In the genomic region with DNA sequence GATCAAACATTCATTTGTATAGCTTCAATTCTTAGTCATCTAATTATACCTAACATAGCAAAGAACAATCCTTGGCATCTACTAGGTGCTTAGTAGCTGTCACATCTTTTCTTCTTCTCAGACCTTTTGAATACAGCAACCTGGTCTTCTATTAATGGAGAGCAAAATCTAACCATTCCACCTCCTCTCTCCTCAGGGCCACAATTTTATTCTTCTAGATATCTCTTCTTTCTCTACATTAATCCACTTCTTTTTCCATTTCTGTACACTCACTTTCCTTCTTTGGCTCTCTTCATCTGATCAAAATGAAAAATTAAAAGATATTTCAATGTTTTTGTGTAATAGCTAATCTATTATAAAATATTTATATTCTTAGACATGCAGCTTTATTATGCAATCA, we compare ENCODE assay signal across 10 cellular contexts. TPM values are rescaled to one million over a fixed set of nuclear protein-coding genes. Genes with fewer than 3 reads are reported as not detected.
DNase-seq lines count a peak whose midpoint lies in the region; ATAC-seq, FAIRE-seq and TF ChIP-seq lines count a peak whose summit lies in the region.
"Had no signal": no experiment of that assay in that cellular context is flagged by ENCODE, and none has a peak within 500 bp of the region (broad histone marks: within the 10 kb centered on the region; RNA-seq: fewer than 3 reads in every experiment).

No MANE protein-coding gene starts in this region.

- H3K27ac ChIP-seq in right lobe of liver: peak overlapping the region; percentile 57 to 84 (median 64)
- H3K27ac ChIP-seq in HepG2 (ENCODE audit: extremely low read length, insufficient read depth, low read length): no peak overlapping the region
- peak overlapping the region; percentile 17 to 86 (median 82) for H3K27ac ChIP-seq in body of pancreas
- H3K27ac ChIP-seq in muscle layer of duodenum (ENCODE audit: low read length): peak overlapping the region; percentile 78
- peak overlapping the region; percentile 92 for H3K27ac ChIP-seq in upper lobe of right lung
- H3K27ac ChIP-seq: brain microvascular endothelial cell had no signal

- TF ChIP-seq POLR2A in right lobe of liver (IDR thresholded peaks at IDR 0.05): no peak
- TF ChIP-seq POLR2A in HepG2 (IDR thresholded peaks at IDR 0.05; ENCODE audit: insufficient read depth in 1 of 2, low read depth in 2 of 2, low read length in 2 of 2): no peak
- no peak for TF ChIP-seq POLR2A in body of pancreas (IDR thresholded peaks at IDR 0.05)

- no peaks in the 10 kb centered on the region for H4K20me1 ChIP-seq in HepG2 (ENCODE audit: insufficient read depth, low read length)

- H3K4me3 ChIP-seq in right lobe of liver: peak overlapping the region in 1 of 3 donors; percentile 14
- H3K4me3 ChIP-seq in HepG2 (replicated peaks in 1 of 3; ENCODE audit: insufficient read depth in 1 of 3, low read depth in 2 of 3, low read length in 3 of 3): no peak overlapping the region
- no peak overlapping the region for H3K4me3 ChIP-seq in body of pancreas
- no peak overlapping the region for H3K4me3 ChIP-seq in muscle layer of duodenum (ENCODE audit: low read depth in 1 of 2, low read length in 2 of 2)
- peak overlapping the region; percentile 23 for H3K4me3 ChIP-seq in upper lobe of right lung

- H3K27me3 ChIP-seq in right lobe of liver: peaks cover 0 to under 1% of the 10 kb centered on the region in 2 donors
- H3K27me3 ChIP-seq in HepG2 (ENCODE audit: control insufficient read depth in 1 of 2, insufficient read depth in 2 of 2, low read length in 2 of 2): peaks cover 1 to 56% of the 10 kb centered on the region in 2 experiments; a peak in 3 of 5 replicates
- H3K27me3 ChIP-seq in body of pancreas: no peaks in the 10 kb centered on the region
- no peaks in the 10 kb centered on the region for H3K27me3 ChIP-seq in muscle layer of duodenum (ENCODE audit: low read depth, low read length)
- no peaks in the 10 kb centered on the region for H3K27me3 ChIP-seq in upper lobe of right lung
- H3K27me3 ChIP-seq: brain microvascular endothelial cell had no signal

- in situ Hi-C loops in HepG2 (cut with HindIII; ENCODE audit: extremely low pct_ligation_motif_present, low pct_unique_long_range_greater_than_20kb): loop anchor here (5.0 to 10.0 kb wide), 3 partner anchors 64 to 229 kb away; no protein-coding TSS in a partner anchor

- CTCF ChIA-PET in HepG2 (lab: Yijun Ruan, JAX; ENCODE audit: low intra/inter-chr PET ratio, low total read pairs): no interaction called here

- H3K4me1 ChIP-seq in right lobe of liver (peaks cover 0 to 7% (median 0%) of the 10 kb centered on the region in 4 donors), HepG2 (ENCODE audit: insufficient read depth, low read length) (no peaks in the 10 kb centered on the region), body of pancreas (peaks cover 38% of the 10 kb centered on the region), muscle layer of duodenum (ENCODE audit: control insufficient read depth in 1 of 2, insufficient read depth in 2 of 2, low read length in 2 of 2) (peaks cover 3 to 16% of the 10 kb centered on the region in 2 donors), upper lobe of right lung (peaks cover 21% of the 10 kb centered on the region)
- H3K4me1 ChIP-seq: BE2C had no signal

- H3K36me3 ChIP-seq in right lobe of liver: no peaks in the 10 kb centered on the region
- no peaks in the 10 kb centered on the region for H3K36me3 ChIP-seq in HepG2 (replicated peaks in 1 of 2; ENCODE audit: control insufficient read depth in 1 of 2, insufficient read depth in 2 of 2, low read length in 2 of 2)
- H3K36me3 ChIP-seq in body of pancreas (replicated peaks in 1 of 2; ENCODE audit: insufficient read depth in 1 of 2, low read depth in 2 of 2): no peaks in the 10 kb centered on the region
- no peaks in the 10 kb centered on the region for H3K36me3 ChIP-seq in muscle layer of duodenum (ENCODE audit: control insufficient read depth in 1 of 2, insufficient read depth in 2 of 2, low read length in 2 of 2)
- H3K36me3 ChIP-seq in upper lobe of right lung: no peaks in the 10 kb centered on the region
- H3K36me3 ChIP-seq: BE2C, brain microvascular endothelial cell had no signal

- no peak for TF ChIP-seq CTCF in right lobe of liver (IDR thresholded peaks at IDR 0.05)
- no peak for TF ChIP-seq CTCF in HepG2 (CRISPR knock-in tag; IDR thresholded peaks at IDR 0.05)
- TF ChIP-seq CTCF in body of pancreas (IDR thresholded peaks at IDR 0.05): no peak
- no peak for TF ChIP-seq CTCF in upper lobe of right lung (IDR thresholded peaks at IDR 0.05)

- no peak overlapping the region for H2AFZ ChIP-seq in HepG2 (ENCODE audit: low read length)

- no peak overlapping the region for H3K9ac ChIP-seq in HepG2 (ENCODE audit: insufficient read depth, low read depth, low read length)

- H3K9me3 ChIP-seq in right lobe of liver (no peaks in the 10 kb centered on the region), HepG2 (ENCODE audit: low read length) (no peaks in the 10 kb centered on the region), body of pancreas (no peaks in the 10 kb centered on the region), muscle layer of duodenum (ENCODE audit: control insufficient read depth in 1 of 2, low read length in 2 of 2) (no peaks in the 10 kb centered on the region), upper lobe of right lung (no peaks in the 10 kb centered on the region)
- H3K9me3 ChIP-seq: BE2C had no signal

- no peak for DNase-seq in right lobe of liver
- no peak for DNase-seq in HepG2 (ENCODE audit: low spot score)
- no peak for DNase-seq in body of pancreas
- DNase-seq in upper lobe of right lung: no peak
- no peak for DNase-seq in ecto neural progenitor cell (ENCODE audit: low spot score)
- no peak for DNase-seq in NCI-H1417 (lab: John Stamatoyannopoulos, UW)
- DNase-seq: BE2C had no signal

- FAIRE-seq in HepG2 (lab: Jason Lieb, UNC): no peak

- TF ChIP-seq EP300 in HepG2 (IDR thresholded peaks at IDR 0.05; ENCODE audit: low read depth in 2 of 2, low read length in 2 of 2) (no peak), HepG2 (CRISPR knock-in tag; IDR thresholded peaks at IDR 0.05; ENCODE audit: borderline replicate concordance) (no peak)

- no peak for ATAC-seq in right lobe of liver
- ATAC-seq in HepG2: no peak
- ATAC-seq in body of pancreas: no peak
- ATAC-seq in upper lobe of right lung: no peak
- ATAC-seq in GM21526 (IDR thresholded peaks at IDR 0.05; ENCODE audit: low FRiP score, unreplicated experiment): no peak

- H3K79me2 ChIP-seq in HepG2 (ENCODE audit: insufficient read depth, low read length): no peaks in the 10 kb centered on the region

- intact Hi-C loops in right lobe of liver (cut with DNase I): no loop called here
- intact Hi-C loops in HepG2 (cut with micrococcal nuclease; ENCODE audit: unreplicated experiment): no loop called here
- intact Hi-C loops in body of pancreas (cut with DNase I): no loop called here
- intact Hi-C loops in upper lobe of right lung (cut with DNase I): loop anchor here (10.0 kb wide), 1 partner anchor 226 kb away; no protein-coding TSS in a partner anchor

- POLR2A ChIA-PET in HepG2 (lab: Yijun Ruan, JAX): no interaction called here

- no TSS peak for BruUV-seq in HepG2 (replicated peaks; lab: Mats Ljungman, UMichigan)

- TF ChIP-seq RAD21 in HepG2 (CRISPR knock-in tag; IDR thresholded peaks at IDR 0.05): no peak

- no peak overlapping the region for H3K4me2 ChIP-seq in HepG2 (ENCODE audit: low read depth, low read length)

RNA-seq across cellular contexts. Expression of a gene that starts 9.0 kb away (rescaled TPM):
- total RNA-seq in right lobe of liver (1 to 10 TPM in 5 of 6 experiments, under 1 TPM in 1; 0.37 to 3.3 (median 1.2) TPM), HepG2 (2016; rRNA removed; fragmentation: Illumina TruSeq; extraction: Trizol) (0.07 and 0.09 TPM in 2 replicates), body of pancreas (10 to 100 TPM in 1 of 2 donors, 1 to 10 TPM in 1; 2.0 to 83.3 TPM), upper lobe of right lung (25.2 TPM)
- not detected in 2 replicates for total RNA-seq in HepG2 (2016; cell fraction: cytosol; rRNA removed; fragmentation: Illumina TruSeq; extraction: Trizol; ENCODE audit: low read depth)
- 0.04 TPM in 1 of 2 replicates, not detected in the other for total RNA-seq in HepG2 (2016; cell fraction: insoluble cytoplasmic fraction; rRNA removed; fragmentation: Illumina TruSeq; extraction: Trizol)
- total RNA-seq in HepG2 (2016; cell fraction: membrane; rRNA removed; fragmentation: Illumina TruSeq; extraction: Trizol): 0.06 TPM in 1 of 2 replicates, not detected in the other
- 0.09 TPM in 1 of 2 replicates, not detected in the other for total RNA-seq in HepG2 (2016; cell fraction: nucleus; rRNA removed; fragmentation: Illumina TruSeq; extraction: Trizol)
- 0.03 TPM in 1 of 2 replicates, not detected in the other for polyA plus RNA-seq in HepG2 (2011; rRNA removed)
- polyA plus RNA-seq in HepG2 (2011; cell fraction: cytosol; rRNA removed): 0.04 TPM in 1 of 2 replicates, not detected in the other
- not detected in 2 replicates for polyA plus RNA-seq in HepG2 (2011; cell fraction: nucleus; rRNA removed)
- not detected in 2 replicates for polyA plus RNA-seq in HepG2 (2012)
- not detected in 2 replicates for polyA plus RNA-seq in HepG2 (2016; cell fraction: cytosol; fragmentation: Illumina TruSeq; extraction: Trizol; ENCODE audit: low read depth)
- polyA plus RNA-seq in HepG2 (2016; cell fraction: insoluble cytoplasmic fraction; fragmentation: Illumina TruSeq; extraction: Trizol; ENCODE audit: low read depth): 0.07 TPM in 1 of 2 replicates, not detected in the other
- not detected in 2 replicates for polyA plus RNA-seq in HepG2 (2016; cell fraction: membrane; fragmentation: Illumina TruSeq; extraction: Trizol; ENCODE audit: low read depth)
- polyA plus RNA-seq in HepG2 (2016; cell fraction: nucleus; fragmentation: Illumina TruSeq; extraction: Trizol; ENCODE audit: insufficient read depth, low read depth): 0.63 TPM in 1 of 2 replicates, not detected in the other
- polyA minus RNA-seq in HepG2 (2011; rRNA and poly(A)+ RNA removed; ENCODE audit: low replicate concordance): 0.30 TPM in 1 of 2 replicates, not detected in the other
- polyA minus RNA-seq in HepG2 (2011; cell fraction: cytosol; rRNA and poly(A)+ RNA removed): not detected in 2 replicates
- not detected in 2 replicates for polyA minus RNA-seq in HepG2 (2011; cell fraction: nucleus; rRNA and poly(A)+ RNA removed)

RNA-seq across cellular contexts. Expression of a gene that starts 50.0 kb away (rescaled TPM):
- total RNA-seq in right lobe of liver: 100 to 1,000 TPM in 1 of 6 experiments, 10 to 100 TPM in 5; 66.3 to 111 (median 73.7) TPM
- total RNA-seq in HepG2 (2016; rRNA removed; fragmentation: Illumina TruSeq; extraction: Trizol): 71.5 and 143 TPM in 2 replicates
- total RNA-seq in HepG2 (2016; cell fraction: cytosol; rRNA removed; fragmentation: Illumina TruSeq; extraction: Trizol; ENCODE audit: low read depth): 57.3 and 65.0 TPM in 2 replicates
- 67.2 and 139 TPM in 2 replicates for total RNA-seq in HepG2 (2016; cell fraction: insoluble cytoplasmic fraction; rRNA removed; fragmentation: Illumina TruSeq; extraction: Trizol)
- 98.6 and 98.8 TPM in 2 replicates for total RNA-seq in HepG2 (2016; cell fraction: membrane; rRNA removed; fragmentation: Illumina TruSeq; extraction: Trizol)
- total RNA-seq in HepG2 (2016; cell fraction: nucleus; rRNA removed; fragmentation: Illumina TruSeq; extraction: Trizol): 221 and 247 TPM in 2 replicates
- polyA plus RNA-seq in HepG2 (2011; rRNA removed): 194 and 202 TPM in 2 replicates
- 75.6 and 93.5 TPM in 2 replicates for polyA plus RNA-seq in HepG2 (2011; cell fraction: cytosol; rRNA removed)
- polyA plus RNA-seq in HepG2 (2011; cell fraction: nucleus; rRNA removed): 401 and 432 TPM in 2 replicates
- polyA plus RNA-seq in HepG2 (2012): 149 and 160 TPM in 2 replicates
- 30.1 and 33.2 TPM in 2 replicates for polyA plus RNA-seq in HepG2 (2016; cell fraction: cytosol; fragmentation: Illumina TruSeq; extraction: Trizol; ENCODE audit: low read depth)
- polyA plus RNA-seq in HepG2 (2016; cell fraction: insoluble cytoplasmic fraction; fragmentation: Illumina TruSeq; extraction: Trizol; ENCODE audit: low read depth): 94.6 and 114 TPM in 2 replicates
- polyA plus RNA-seq in HepG2 (2016; cell fraction: membrane; fragmentation: Illumina TruSeq; extraction: Trizol; ENCODE audit: low read depth): 58.5 and 64.6 TPM in 2 replicates
- polyA plus RNA-seq in HepG2 (2016; cell fraction: nucleus; fragmentation: Illumina TruSeq; extraction: Trizol; ENCODE audit: insufficient read depth, low read depth): 653 and 682 TPM in 2 replicates
- 126 and 157 TPM in 2 replicates for polyA minus RNA-seq in HepG2 (2011; rRNA and poly(A)+ RNA removed; ENCODE audit: low replicate concordance)
- polyA minus RNA-seq in HepG2 (2011; cell fraction: cytosol; rRNA and poly(A)+ RNA removed): 43.6 and 49.2 TPM in 2 replicates
- 223 and 377 TPM in 2 replicates for polyA minus RNA-seq in HepG2 (2011; cell fraction: nucleus; rRNA and poly(A)+ RNA removed)
- 100 to 1,000 TPM in 1 of 2 donors, 10 to 100 TPM in 1; 99.1 to 171 TPM for total RNA-seq in body of pancreas
- total RNA-seq in upper lobe of right lung: 155 TPM

RNA-seq across cellular contexts. Expression of a gene that starts 55.0 kb away (rescaled TPM):
- total RNA-seq in right lobe of liver (10 to 100 TPM; 10.0 to 74.8 (median 26.3) TPM), HepG2 (2016; rRNA removed; fragmentation: Illumina TruSeq; extraction: Trizol) (not detected in 2 replicates), body of pancreas (10 to 100 TPM; 10.5 to 81.7 TPM), upper lobe of right lung (491 TPM)
- total RNA-seq in HepG2 (2016; cell fraction: cytosol; rRNA removed; fragmentation: Illumina TruSeq; extraction: Trizol; ENCODE audit: low read depth): not detected in 2 replicates
- total RNA-seq in HepG2 (2016; cell fraction: insoluble cytoplasmic fraction; rRNA removed; fragmentation: Illumina TruSeq; extraction: Trizol): not detected in 2 replicates
- not detected in 2 replicates for total RNA-seq in HepG2 (2016; cell fraction: membrane; rRNA removed; fragmentation: Illumina TruSeq; extraction: Trizol)
- not detected in 2 replicates for total RNA-seq in HepG2 (2016; cell fraction: nucleus; rRNA removed; fragmentation: Illumina TruSeq; extraction: Trizol)
- polyA plus RNA-seq in HepG2 (2011; rRNA removed): not detected in 2 replicates
- 0.05 and 0.18 TPM in 2 replicates for polyA plus RNA-seq in HepG2 (2011; cell fraction: cytosol; rRNA removed)
- polyA plus RNA-seq in HepG2 (2011; cell fraction: nucleus; rRNA removed): not detected in 2 replicates
- polyA plus RNA-seq in HepG2 (2012): not detected in 2 replicates
- not detected in 2 replicates for polyA plus RNA-seq in HepG2 (2016; cell fraction: cytosol; fragmentation: Illumina TruSeq; extraction: Trizol; ENCODE audit: low read depth)
- not detected in 2 replicates for polyA plus RNA-seq in HepG2 (2016; cell fraction: insoluble cytoplasmic fraction; fragmentation: Illumina TruSeq; extraction: Trizol; ENCODE audit: low read depth)
- polyA plus RNA-seq in HepG2 (2016; cell fraction: membrane; fragmentation: Illumina TruSeq; extraction: Trizol; ENCODE audit: low read depth): not detected in 2 replicates
- polyA plus RNA-seq in HepG2 (2016; cell fraction: nucleus; fragmentation: Illumina TruSeq; extraction: Trizol; ENCODE audit: insufficient read depth, low read depth): not detected in 2 replicates
- polyA minus RNA-seq in HepG2 (2011; rRNA and poly(A)+ RNA removed; ENCODE audit: low replicate concordance): 0.77 TPM in 1 of 2 replicates, not detected in the other
- not detected in 2 replicates for polyA minus RNA-seq in HepG2 (2011; cell fraction: cytosol; rRNA and poly(A)+ RNA removed)
- polyA minus RNA-seq in HepG2 (2011; cell fraction: nucleus; rRNA and poly(A)+ RNA removed): not detected in 2 replicates

RNA-seq across cellular contexts. Expression of a gene that starts 57.4 kb away (rescaled TPM):
- 10 to 100 TPM in 5 of 6 experiments, 1 to 10 TPM in 1; 8.6 to 66.7 (median 23.0) TPM for total RNA-seq in right lobe of liver
- not detected in 2 replicates for total RNA-seq in HepG2 (2016; rRNA removed; fragmentation: Illumina TruSeq; extraction: Trizol)
- not detected in 2 replicates for total RNA-seq in HepG2 (2016; cell fraction: cytosol; rRNA removed; fragmentation: Illumina TruSeq; extraction: Trizol; ENCODE audit: low read depth)
- not detected in 2 replicates for total RNA-seq in HepG2 (2016; cell fraction: insoluble cytoplasmic fraction; rRNA removed; fragmentation: Illumina TruSeq; extraction: Trizol)
- not detected in 2 replicates for total RNA-seq in HepG2 (2016; cell fraction: membrane; rRNA removed; fragmentation: Illumina TruSeq; extraction: Trizol)
- not detected in 2 replicates for total RNA-seq in HepG2 (2016; cell fraction: nucleus; rRNA removed; fragmentation: Illumina TruSeq; extraction: Trizol)
- not detected in 2 replicates for polyA plus RNA-seq in HepG2 (2011; rRNA removed)
- 0.09 TPM in 1 of 2 replicates, not detected in the other for polyA plus RNA-seq in HepG2 (2011; cell fraction: cytosol; rRNA removed)
- polyA plus RNA-seq in HepG2 (2011; cell fraction: nucleus; rRNA removed): 0.21 and 0.23 TPM in 2 replicates
- polyA plus RNA-seq in HepG2 (2012): not detected in 2 replicates
- not detected in 2 replicates for polyA plus RNA-seq in HepG2 (2016; cell fraction: cytosol; fragmentation: Illumina TruSeq; extraction: Trizol; ENCODE audit: low read depth)
- polyA plus RNA-seq in HepG2 (2016; cell fraction: insoluble cytoplasmic fraction; fragmentation: Illumina TruSeq; extraction: Trizol; ENCODE audit: low read depth): not detected in 2 replicates
- polyA plus RNA-seq in HepG2 (2016; cell fraction: membrane; fragmentation: Illumina TruSeq; extraction: Trizol; ENCODE audit: low read depth): not detected in 2 replicates
- not detected in 2 replicates for polyA plus RNA-seq in HepG2 (2016; cell fraction: nucleus; fragmentation: Illumina TruSeq; extraction: Trizol; ENCODE audit: insufficient read depth, low read depth)
- polyA minus RNA-seq in HepG2 (2011; rRNA and poly(A)+ RNA removed; ENCODE audit: low replicate concordance): 0.63 TPM in 1 of 2 replicates, not detected in the other
- not detected in 2 replicates for polyA minus RNA-seq in HepG2 (2011; cell fraction: cytosol; rRNA and poly(A)+ RNA removed)
- polyA minus RNA-seq in HepG2 (2011; cell fraction: nucleus; rRNA and poly(A)+ RNA removed): not detected in 2 replicates
- 10 to 100 TPM; 41.2 to 52.4 TPM for total RNA-seq in body of pancreas
- 385 TPM for total RNA-seq in upper lobe of right lung

Comparison
In these comparisons a context has a peak if more than half of its experiments do, and no peak if none do; other contexts are left out.
1. RNA of a gene that starts 55.0 kb away (total RNA-seq): 491 TPM in upper lobe of right lung (single experiment), 10.5 to 81.7 TPM in body of pancreas and 10.0 to 74.8 TPM in right lobe of liver; not detected in HepG2; every median in the first group is over 10 times any median in the second.